In the genomic region with DNA sequence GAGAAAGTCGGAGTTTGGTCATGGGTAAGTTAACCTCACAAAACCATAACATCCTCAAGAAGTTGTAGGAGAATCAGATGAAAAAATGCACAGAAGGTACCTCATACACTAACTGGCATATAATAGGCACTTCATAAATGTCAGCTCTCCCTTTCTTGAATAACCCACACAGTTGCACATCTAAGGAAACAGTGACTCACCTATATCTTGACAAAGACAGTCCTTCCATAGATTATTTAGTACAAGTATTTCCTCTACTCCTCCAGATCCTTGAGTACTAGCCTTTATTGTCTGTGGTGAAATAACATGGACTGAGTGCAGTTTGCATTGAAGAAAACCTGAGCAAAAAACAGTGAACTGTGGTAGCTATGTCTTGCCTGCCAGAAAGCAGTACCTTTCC, we compare ENCODE assay signal across 19 cellular contexts. TPM values are rescaled to one million over a fixed set of nuclear protein-coding genes. Genes with fewer than 3 reads are reported as not detected.
DNase-seq lines count a peak whose midpoint lies in the region; FAIRE-seq and TF ChIP-seq lines count a peak whose summit lies in the region.
"Had no signal": no experiment of that assay in that cellular context is flagged by ENCODE, and none has a peak within 500 bp of the region (broad histone marks: within the 10 kb centered on the region; RNA-seq: fewer than 3 reads in every experiment).

No MANE protein-coding gene starts in this region.

- no peak overlapping the region for H3K4me3 ChIP-seq in bronchial epithelial cell (ENCODE audit: low read depth, low read length)

- DNase-seq in ELR (ENCODE audit: low read depth) (peak; percentile 25), NCI-H226 (peak; percentile 49), bronchial epithelial cell (ENCODE audit: low read depth) (peak; percentile 52), iris pigment epithelial cell (ENCODE audit: low read depth) (peak; percentile 54), DMS79 (lab: John Stamatoyannopoulos, UW) (no peak), T-helper 1 cell (no peak), NCI-H748 treated with DMSO at 0.1 percent for 48 hours (lab: John Stamatoyannopoulos, UW) (no peak)
- DNase-seq: AML-193; CD4-positive, alpha-beta T cell; DMS79 treated with DMSO at 0.1 percent for 48 hours; GDM1; GOT3; HFFc6; KBM-7; NCI-H1048; NCI-H1694; NCI-H446 treated with DMSO at 0.1 percent for 48 hours; SHP77 treated with DMSO at 0.1 percent for 48 hours had no signal

- no peaks in the 10 kb centered on the region for H3K27me3 ChIP-seq in bronchial epithelial cell (ENCODE audit: control insufficient read depth, insufficient read depth, low read length)

- no peaks in the 10 kb centered on the region for H3K36me3 ChIP-seq in bronchial epithelial cell (ENCODE audit: control insufficient read depth, insufficient read depth, low read length)

- TF ChIP-seq CTCF in bronchial epithelial cell (IDR thresholded peaks at IDR 0.05; ENCODE audit: insufficient read depth, low read length, severe bottlenecking), result no peak

- FAIRE-seq in bronchial epithelial cell (lab: Jason Lieb, UNC), result no peak
- FAIRE-seq: RCC 7860 had no signal

RNA-seq across cellular contexts. Expression of a gene that starts 46.6 kb away (rescaled TPM):
- 5.0 and 8.4 TPM in 2 replicates for total RNA-seq in bronchial epithelial cell
- total RNA-seq: CD4-positive, alpha-beta T cell had no signal

Comparison
In these comparisons a context has a peak if more than half of its experiments do, and no peak if none do; other contexts are left out.
1. DNase-seq: peak in ELR (single experiment), NCI-H226 (single experiment), bronchial epithelial cell (single experiment) and iris pigment epithelial cell (single experiment); none in DMS79 (single experiment), T-helper 1 cell (0 of 5) and NCI-H748 treated with DMSO at 0.1 percent for 48 hours (single experiment).